In the genomic region with DNA sequence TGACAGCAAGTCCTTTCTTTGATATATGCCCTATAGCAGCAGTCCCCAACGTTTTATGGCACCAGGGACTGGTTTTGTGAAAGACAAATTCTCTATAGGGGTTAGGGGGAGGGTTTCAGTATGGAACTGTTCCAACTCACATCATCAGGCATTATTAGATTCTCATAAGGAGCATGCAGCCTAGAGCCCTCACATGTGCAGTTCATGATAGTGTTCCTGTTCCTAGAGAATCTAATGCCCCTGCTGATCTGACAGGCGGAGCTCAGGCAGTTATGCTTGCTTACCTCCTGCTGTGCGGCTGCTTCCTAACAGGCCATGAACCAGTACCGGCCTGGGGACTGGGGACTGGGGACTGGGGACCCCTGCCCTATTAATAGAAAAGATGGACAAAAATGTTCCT, we compare ENCODE assay signal across 14 cellular contexts.
"Had no signal": no experiment of that assay in that cellular context is flagged by ENCODE, and none has a peak within 500 bp of the region (broad histone marks: within the 10 kb centered on the region; RNA-seq: fewer than 3 reads in every experiment).

No MANE protein-coding gene starts in this region.

- H3K27me3 ChIP-seq: body of pancreas, ovary had no signal

- DNase-seq: activated CD4-positive, alpha-beta T cell treated with anti-CD3 and anti-CD28 coated beads for 48 hours; activated CD8-positive, alpha-beta memory T cell treated with anti-CD3 and anti-CD28 coated beads, Interleukin-2, amount 50 U/mL, for 48 hours; activated CD8-positive, alpha-beta T cell treated with anti-CD3 and anti-CD28 coated beads, Interleukin-2, amount 10 ng/mL, durations not matched to agents 7 days and 5 days; activated naive CD4-positive, alpha-beta T cell treated with anti-CD3 and anti-CD28 coated beads, Interleukin-2, amount 50 U/mL, for 16 hours; amniotic stem cell; body of pancreas; central memory CD4-positive, alpha-beta T cell; endodermal cell; hypothalamus; kidney glomerular epithelial cell; ovary; stimulated activated CD4-positive, alpha-beta T cell treated with anti-CD3 and anti-CD28 coated beads, Interleukin-12 subunit alpha, Interleukin-12 subunit beta, amount 100 ng/mL, for 4 hours; WERI-Rb-1 had no signal

- H3K9me3 ChIP-seq: body of pancreas, ovary, thoracic aorta had no signal

- H3K27ac ChIP-seq: body of pancreas, ovary, thoracic aorta, WERI-Rb-1 had no signal

- H3K4me3 ChIP-seq: body of pancreas, ovary, thoracic aorta had no signal

- H3K36me3 ChIP-seq: ovary, thoracic aorta, WERI-Rb-1 had no signal

- ATAC-seq: activated CD8-positive, alpha-beta T cell treated with anti-CD3 and anti-CD28 coated beads, Interleukin-2, amount 10 ng/mL, durations not matched to agents 7 days and 5 days; body of pancreas had no signal
